In genomic region chr1:39475551-39475950, GRCh38 we compare ENCODE assay signal across 8 cellular contexts. TPM values are rescaled to one million over a fixed set of nuclear protein-coding genes. Genes with fewer than 3 reads are reported as not detected.
"Had no signal": no experiment of that assay in that cellular context is flagged by ENCODE, and none has a peak within 500 bp of the region (broad histone marks: within the 10 kb centered on the region; RNA-seq: fewer than 3 reads in every experiment).

No MANE protein-coding gene starts in this region.

RNA-seq across cellular contexts. Expression of gene BMP8A, which starts 15.9 kb away (rescaled TPM):
- total RNA-seq: activated CD4-positive, alpha-beta T cell treated with anti-CD3 and anti-CD28 coated beads, Interleukin-2, amount 10 ng/mL, durations not matched to agents 7 days and 5 days; activated CD8-positive, alpha-beta memory T cell treated with anti-CD3 and anti-CD28 coated beads, Interleukin-2, amount 10 ng/mL, durations not matched to agents 7 days and 5 days; ascending aorta; foreskin keratinocyte; liver; mesothelial cell of epicardium had no signal
- polyA plus RNA-seq: foreskin keratinocyte, liver, mammary epithelial cell, neural cell had no signal
